In the genomic region with DNA sequence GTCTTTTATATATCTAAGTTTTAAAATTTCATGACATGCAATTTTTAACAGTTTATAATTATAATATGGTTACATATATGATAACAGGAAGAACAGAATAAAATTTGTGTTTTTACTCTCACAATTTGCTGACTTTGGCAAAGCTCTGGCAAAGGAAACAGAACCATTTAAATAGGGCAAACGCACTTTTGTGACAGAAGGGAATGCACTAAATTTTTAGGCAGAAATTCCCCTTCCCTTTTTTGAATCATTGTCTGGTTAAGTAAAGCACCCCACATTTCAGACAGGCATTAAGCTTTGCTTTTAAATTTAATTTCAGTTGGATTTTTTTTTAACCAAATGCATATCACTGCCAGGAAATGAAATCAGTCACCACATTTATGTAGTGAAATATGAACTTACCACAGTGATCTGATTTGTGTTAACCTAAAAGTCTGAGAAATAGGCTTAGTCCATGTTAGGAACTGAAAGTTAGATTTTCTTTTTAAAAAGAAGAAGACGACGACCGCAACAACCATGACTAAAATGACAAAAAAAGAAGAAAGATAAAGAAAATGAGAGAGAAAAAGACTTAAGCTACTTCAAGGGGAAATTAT, we compare ENCODE assay signal across 10 cellular contexts. TPM values are rescaled to one million over a fixed set of nuclear protein-coding genes. Genes with fewer than 3 reads are reported as not detected.
DNase-seq lines count a peak whose midpoint lies in the region; ATAC-seq and TF ChIP-seq lines count a peak whose summit lies in the region.
"Had no signal": no experiment of that assay in that cellular context is flagged by ENCODE, and none has a peak within 500 bp of the region (broad histone marks: within the 10 kb centered on the region; RNA-seq: fewer than 3 reads in every experiment).

No MANE protein-coding gene starts in this region.

- H3K36me3 ChIP-seq in WERI-Rb-1: no peaks in the 10 kb centered on the region
- peaks cover 0 to 16% (median 3%) of the 10 kb centered on the region in 4 donors for H3K36me3 ChIP-seq in esophagus muscularis mucosa

- no peaks in the 10 kb centered on the region for H3K27me3 ChIP-seq in WERI-Rb-1 (ENCODE audit: insufficient read depth, low read depth, severe bottlenecking)
- H3K27me3 ChIP-seq in esophagus muscularis mucosa: no peaks in the 10 kb centered on the region

- H3K4me3 ChIP-seq in WERI-Rb-1 (ENCODE audit: low read depth, low read length) (no peak overlapping the region), esophagus muscularis mucosa (no peak overlapping the region)

- H3K27ac ChIP-seq in WERI-Rb-1: no peak overlapping the region
- peak overlapping the region in 1 of 4 donors; percentile 12 for H3K27ac ChIP-seq in esophagus muscularis mucosa (replicated peaks in 1 of 4)
- H3K27ac ChIP-seq in caudate nucleus (ENCODE audit: low read depth, low read length): no peak overlapping the region

- TF ChIP-seq CTCF in WERI-Rb-1 (IDR thresholded peaks at IDR 0.05; ENCODE audit: low read depth, low read length): no peak
- no peak for TF ChIP-seq CTCF in esophagus muscularis mucosa (IDR thresholded peaks at IDR 0.05)

- H3K9me3 Mint-ChIP-seq in activated CD4-positive, alpha-beta T cell treated with anti-CD3 and anti-CD28 coated beads, Interleukin-2, amount 10 ng/mL, durations not matched to agents 7 days and 5 days: no peaks in the 10 kb centered on the region
- no peaks in the 10 kb centered on the region for H3K9me3 Mint-ChIP-seq in activated CD8-positive, alpha-beta T cell treated with anti-CD3 and anti-CD28 coated beads, Interleukin-2, amount 10 ng/mL, durations not matched to agents 7 days and 5 days (ENCODE audit: insufficient read depth)
- no peaks in the 10 kb centered on the region for H3K9me3 Mint-ChIP-seq in stimulated activated naive CD8-positive, alpha-beta T cell treated with anti-CD3 and anti-CD28 coated beads, Interleukin-15, Interleukin-2, amounts not matched to agents 100 ng/mL and 50 ng/mL, for 24 hours

- CTCF ChIA-PET in activated CD4-positive, alpha-beta T cell treated with anti-CD3 and anti-CD28 coated beads, Interleukin-2, amount 10 ng/mL, durations not matched to agents 7 days and 5 days (lab: Charles Lee): interaction anchor here (0.8 to 2.9 kb wide), 9 partner anchors 10 to 220 kb away, joined by 3 to 9 read pairs (median 3); no protein-coding TSS in a partner anchor
- CTCF ChIA-PET in activated CD8-positive, alpha-beta T cell treated with anti-CD3 and anti-CD28 coated beads, Interleukin-2, amount 10 ng/mL, durations not matched to agents 7 days and 5 days (lab: Charles Lee): interaction anchor here (0.7 to 4.4 kb wide), 12 partner anchors 8 to 360 kb away, joined by 3 to 17 read pairs (median 4); no protein-coding TSS in a partner anchor

- H3K9me3 ChIP-seq in WERI-Rb-1 (ENCODE audit: severe bottlenecking) (no peaks in the 10 kb centered on the region), esophagus muscularis mucosa (no peaks in the 10 kb centered on the region)

- TF ChIP-seq EP300 in esophagus muscularis mucosa (IDR thresholded peaks at IDR 0.05): no peak

- H3K27me3 Mint-ChIP-seq in activated CD4-positive, alpha-beta T cell treated with anti-CD3 and anti-CD28 coated beads, Interleukin-2, amount 10 ng/mL, durations not matched to agents 7 days and 5 days: no peaks in the 10 kb centered on the region
- H3K27me3 Mint-ChIP-seq in activated CD8-positive, alpha-beta T cell treated with anti-CD3 and anti-CD28 coated beads, Interleukin-2, amount 10 ng/mL, durations not matched to agents 7 days and 5 days (ENCODE audit: low read depth): no peaks in the 10 kb centered on the region
- H3K27me3 Mint-ChIP-seq in stimulated activated naive CD8-positive, alpha-beta T cell treated with anti-CD3 and anti-CD28 coated beads, Interleukin-15, Interleukin-2, amounts not matched to agents 100 ng/mL and 50 ng/mL, for 24 hours: no peaks in the 10 kb centered on the region

- ATAC-seq in HG02981 (IDR thresholded peaks at IDR 0.05; ENCODE audit: unreplicated experiment): peak; percentile 55
- peak; percentile 73 for ATAC-seq in activated CD8-positive, alpha-beta T cell treated with anti-CD3 and anti-CD28 coated beads, Interleukin-2, amount 10 ng/mL, durations not matched to agents 7 days and 5 days

- peak overlapping the region; percentile 63 for H3K4me3 Mint-ChIP-seq in activated CD4-positive, alpha-beta T cell treated with anti-CD3 and anti-CD28 coated beads, Interleukin-2, amount 10 ng/mL, durations not matched to agents 7 days and 5 days
- H3K4me3 Mint-ChIP-seq in activated CD8-positive, alpha-beta T cell treated with anti-CD3 and anti-CD28 coated beads, Interleukin-2, amount 10 ng/mL, durations not matched to agents 7 days and 5 days: peak overlapping the region; percentile 77
- H3K4me3 Mint-ChIP-seq in stimulated activated naive CD8-positive, alpha-beta T cell treated with anti-CD3 and anti-CD28 coated beads, Interleukin-15, Interleukin-2, amounts not matched to agents 100 ng/mL and 50 ng/mL, for 24 hours: peak overlapping the region; percentile 73

- H3K27ac Mint-ChIP-seq in activated CD4-positive, alpha-beta T cell treated with anti-CD3 and anti-CD28 coated beads, Interleukin-2, amount 10 ng/mL, durations not matched to agents 7 days and 5 days: peak overlapping the region; percentile 94
- peak overlapping the region; percentile 97 for H3K27ac Mint-ChIP-seq in activated CD8-positive, alpha-beta T cell treated with anti-CD3 and anti-CD28 coated beads, Interleukin-2, amount 10 ng/mL, durations not matched to agents 7 days and 5 days
- peak overlapping the region; percentile 95 for H3K27ac Mint-ChIP-seq in stimulated activated naive CD8-positive, alpha-beta T cell treated with anti-CD3 and anti-CD28 coated beads, Interleukin-15, Interleukin-2, amounts not matched to agents 100 ng/mL and 50 ng/mL, for 24 hours

- H3K36me3 Mint-ChIP-seq in activated CD4-positive, alpha-beta T cell treated with anti-CD3 and anti-CD28 coated beads, Interleukin-2, amount 10 ng/mL, durations not matched to agents 7 days and 5 days (ENCODE audit: low read depth): peaks cover 57% of the 10 kb centered on the region
- peaks cover 48% of the 10 kb centered on the region for H3K36me3 Mint-ChIP-seq in activated CD8-positive, alpha-beta T cell treated with anti-CD3 and anti-CD28 coated beads, Interleukin-2, amount 10 ng/mL, durations not matched to agents 7 days and 5 days (ENCODE audit: low read depth)
- H3K36me3 Mint-ChIP-seq in stimulated activated naive CD8-positive, alpha-beta T cell treated with anti-CD3 and anti-CD28 coated beads, Interleukin-15, Interleukin-2, amounts not matched to agents 100 ng/mL and 50 ng/mL, for 24 hours (ENCODE audit: low read depth): peaks cover 76% of the 10 kb centered on the region

- peaks cover 70% of the 10 kb centered on the region for H3K4me1 Mint-ChIP-seq in activated CD4-positive, alpha-beta T cell treated with anti-CD3 and anti-CD28 coated beads, Interleukin-2, amount 10 ng/mL, durations not matched to agents 7 days and 5 days
- peaks cover 65% of the 10 kb centered on the region for H3K4me1 Mint-ChIP-seq in activated CD8-positive, alpha-beta T cell treated with anti-CD3 and anti-CD28 coated beads, Interleukin-2, amount 10 ng/mL, durations not matched to agents 7 days and 5 days (ENCODE audit: low read depth)
- peaks cover 92% of the 10 kb centered on the region for H3K4me1 Mint-ChIP-seq in stimulated activated naive CD8-positive, alpha-beta T cell treated with anti-CD3 and anti-CD28 coated beads, Interleukin-15, Interleukin-2, amounts not matched to agents 100 ng/mL and 50 ng/mL, for 24 hours (ENCODE audit: low read depth)

- TF ChIP-seq POLR2A in esophagus muscularis mucosa (IDR thresholded peaks at IDR 0.05; ENCODE audit: low read depth): no peak

- intact Hi-C loops in esophagus muscularis mucosa (cut with DNase I): no loop called here

- POLR2A ChIA-PET in activated CD4-positive, alpha-beta T cell treated with anti-CD3 and anti-CD28 coated beads, Interleukin-2, amount 10 ng/mL, durations not matched to agents 7 days and 5 days (lab: Charles Lee): interaction anchor here (0.6 kb wide), 1 partner anchor 70 kb away, joined by 3 read pairs; no protein-coding TSS in a partner anchor
- POLR2A ChIA-PET in activated CD8-positive, alpha-beta T cell treated with anti-CD3 and anti-CD28 coated beads, Interleukin-2, amount 10 ng/mL, durations not matched to agents 7 days and 5 days (lab: Charles Lee): interaction anchor here (0.6 to 2.0 kb wide), 3 partner anchors 8 to 138 kb away, joined by 3 to 4 read pairs (median 3); no protein-coding TSS in a partner anchor

- DNase-seq in activated CD4-positive, alpha-beta T cell treated with anti-CD3 and anti-CD28 coated beads, Interleukin-2, amount 10 ng/mL, durations not matched to agents 7 days and 5 days: peak; percentile 37
- no peak for DNase-seq in activated CD4-positive, alpha-beta T cell treated with anti-CD3 and anti-CD28 coated beads for 1 hour
- DNase-seq in activated CD8-positive, alpha-beta T cell treated with anti-CD3 and anti-CD28 coated beads, Interleukin-2, amount 10 ng/mL, durations not matched to agents 7 days and 5 days: no peak
- DNase-seq in WERI-Rb-1: no peak
- no peak for DNase-seq in esophagus muscularis mucosa (ENCODE audit: extremely low spot score)
- no peak for DNase-seq in caudate nucleus (lab: John Stamatoyannopoulos, UW)
- DNase-seq: ACHN had no signal

- WGBS in esophagus muscularis mucosa: 85% methylated on average over 4 of the region's 4 CpGs

- H3K4me1 ChIP-seq in esophagus muscularis mucosa: peaks cover 0 to 63% (median 49%) of the 10 kb centered on the region in 4 donors

RNA-seq across cellular contexts. Expression of a gene that starts 10.8 kb away (rescaled TPM):
- total RNA-seq in activated CD4-positive, alpha-beta T cell treated with anti-CD3 and anti-CD28 coated beads, Interleukin-2, amount 10 ng/mL, durations not matched to agents 7 days and 5 days: 10 to 100 TPM; 41.4 to 45.1 TPM
- 1 to 10 TPM; 5.0 to 5.2 TPM for total RNA-seq in activated CD8-positive, alpha-beta T cell treated with anti-CD3 and anti-CD28 coated beads, Interleukin-2, amount 10 ng/mL, durations not matched to agents 7 days and 5 days
- total RNA-seq in esophagus muscularis mucosa: 10 to 100 TPM; 11.9 to 32.1 (median 22.3) TPM

RNA-seq across cellular contexts. Expression of a gene that starts 38.2 kb away (rescaled TPM):
- 10 to 100 TPM; 19.7 to 25.4 TPM for total RNA-seq in activated CD4-positive, alpha-beta T cell treated with anti-CD3 and anti-CD28 coated beads, Interleukin-2, amount 10 ng/mL, durations not matched to agents 7 days and 5 days
- 10 to 100 TPM; 16.2 to 16.6 TPM for total RNA-seq in activated CD8-positive, alpha-beta T cell treated with anti-CD3 and anti-CD28 coated beads, Interleukin-2, amount 10 ng/mL, durations not matched to agents 7 days and 5 days
- not detected for total RNA-seq in esophagus muscularis mucosa
- total RNA-seq: RPMI7951 had no signal

Comparison
In these comparisons a context has a peak if more than half of its experiments do, and no peak if none do; other contexts are left out.
1. RNA of a gene that starts 38.2 kb away (total RNA-seq): 19.7 to 25.4 TPM in activated CD4-positive, alpha-beta T cell treated with anti-CD3 and anti-CD28 coated beads, Interleukin-2, amount 10 ng/mL, durations not matched to agents 7 days and 5 days and 16.2 to 16.6 TPM in activated CD8-positive, alpha-beta T cell treated with anti-CD3 and anti-CD28 coated beads, Interleukin-2, amount 10 ng/mL, durations not matched to agents 7 days and 5 days; not detected in esophagus muscularis mucosa; every median in the first group is over 10 times any median in the second.
2. Peak in every context shown above with its lines, with median percentiles within 50 percentile points of each other: H3K27ac Mint-ChIP-seq and H3K4me3 Mint-ChIP-seq.